In genomic region chr6:52670502-52671409, GRCh38 we compare ENCODE assay signal across 8 cellular contexts. TPM values are rescaled to one million over a fixed set of nuclear protein-coding genes. Genes with fewer than 3 reads are reported as not detected.
A peak's percentile ranks its signal among the peaks of the same experiment; 100 is the strongest.
DNase-seq lines count a peak whose midpoint lies in the region; TF ChIP-seq lines count a peak whose summit lies in the region.

TMEM14A (plus strand) TSS chr6:52671113; CDS start chr6:52677103, 5,990 bp downstream.

- H3K27me3 ChIP-seq in CD8-positive, alpha-beta memory T cell (ENCODE audit: insufficient read depth, low read length, poor library complexity, severe bottlenecking), result no peaks in the 10 kb centered on the region

- H3K9me3 ChIP-seq in CD8-positive, alpha-beta memory T cell (ENCODE audit: low read length), result no peaks in the 10 kb centered on the region

- TF ChIP-seq CTCF in GM20000 (IDR thresholded peaks at IDR 0.05; ENCODE audit: extremely low read depth, missing control alignments), result no peak

- H3K4me1 ChIP-seq in CD8-positive, alpha-beta memory T cell (ENCODE audit: insufficient read depth, low read length), result peaks cover 18% of the 10 kb centered on the region

- peak within 1 kb of the TSS; percentile 89 to 95 (median 91) for H3K4me3 Mint-ChIP-seq in CD8-positive, alpha-beta memory T cell

- POLR2A ChIA-PET in CD8-positive, alpha-beta memory T cell (lab: Charles Lee), result interaction anchor here (1.9 kb wide), 1 partner anchor 18 kb away, joined by 4 read pairs; no protein-coding TSS in a partner anchor

- H3K9me3 Mint-ChIP-seq in CD8-positive, alpha-beta memory T cell, result no peaks in the 10 kb centered on the region

- H3K36me3 Mint-ChIP-seq in CD8-positive, alpha-beta memory T cell, result peaks cover 0 to 6% (median 3%) of the 10 kb centered on the region in 3 donors

- peak; percentile 86 to 94 (median 89) for DNase-seq in CD8-positive, alpha-beta memory T cell
- DNase-seq in GM20000 (ENCODE audit: low spot score) (peak; percentile 93), HS-5 (ENCODE audit: low read depth) (peak; percentile 75), NK-92 (lab: John Stamatoyannopoulos, UW; ENCODE audit: unreplicated experiment) (peak; percentile 45), lung microvascular endothelial cell (ENCODE audit: low read depth in 2 of 2) (peak; percentile 90)
- peak; percentile 98 for DNase-seq in activated CD8-positive, alpha-beta memory T cell treated with anti-CD3 and anti-CD28 coated beads for 24 hours
- peak; percentile 84 for DNase-seq in effector CD8-positive, alpha-beta T cell (lab: John Stamatoyannopoulos, UW)
- peak; percentile 82 to 84 (median 84) for DNase-seq in stimulated activated CD4-positive, alpha-beta T cell treated with anti-CD3 and anti-CD28 coated beads, TNF-alpha, amount 100 ng/mL, for 4 hours (ENCODE audit: low read depth in 3 of 3)

- no peak within 1 kb of the TSS for H3K27ac ChIP-seq in CD8-positive, alpha-beta memory T cell (ENCODE audit: low read depth, low read length)

- CTCF ChIA-PET in CD8-positive, alpha-beta memory T cell (lab: Charles Lee), result interaction anchor here (0.6 to 2.0 kb wide), 5 partner anchors 7 to 263 kb away, joined by 3 to 4 read pairs (median 3); no protein-coding TSS in a partner anchor

- H3K27ac Mint-ChIP-seq in CD8-positive, alpha-beta memory T cell, result peak within 1 kb of the TSS; percentile 82 to 96 (median 90)

- peaks cover 0 to 1% of the 10 kb centered on the region in 2 donors for H3K27me3 Mint-ChIP-seq in CD8-positive, alpha-beta memory T cell

- H3K4me3 ChIP-seq in CD8-positive, alpha-beta memory T cell (ENCODE audit: low read length), result peak within 1 kb of the TSS; percentile 79

- H3K36me3 ChIP-seq in CD8-positive, alpha-beta memory T cell (ENCODE audit: insufficient read depth, low read length), result no peaks in the 10 kb centered on the region

- peaks cover 24 to 37% (median 33%) of the 10 kb centered on the region in 3 donors for H3K4me1 Mint-ChIP-seq in CD8-positive, alpha-beta memory T cell

RNA-seq across cellular contexts. Expression of gene TMEM14A, which starts in this region (rescaled TPM):
- 10 to 100 TPM; 20.1 to 23.7 TPM for total RNA-seq in CD8-positive, alpha-beta memory T cell
- 27.3 TPM for polyA plus RNA-seq in CD8-positive, alpha-beta memory T cell
- total RNA-seq in lung microvascular endothelial cell, result 6.2 and 15.5 TPM in 2 replicates

Comparison
In these comparisons a context has a peak if more than half of its experiments do, and no peak if none do; other contexts are left out.
1. DNase-seq: peak in every context shown above with its lines; median percentile 98 in activated CD8-positive, alpha-beta memory T cell treated with anti-CD3 and anti-CD28 coated beads for 24 hours; 93 in GM20000; 90 in lung microvascular endothelial cell; 89 in CD8-positive, alpha-beta memory T cell; 84 in effector CD8-positive, alpha-beta T cell; 84 in stimulated activated CD4-positive, alpha-beta T cell treated with anti-CD3 and anti-CD28 coated beads, TNF-alpha, amount 100 ng/mL, for 4 hours; 75 in HS-5; 45 in NK-92.